Comparison of ENCODE assay signal across 8 cellular contexts in genomic region chr9:114348906-114349482, GRCh38. TPM values are rescaled to one million over a fixed set of nuclear protein-coding genes. Genes with fewer than 3 reads are reported as not detected.
A peak's percentile ranks its signal among the peaks of the same experiment; 100 is the strongest.
DNase-seq lines count a peak whose midpoint lies in the region; ATAC-seq, FAIRE-seq and TF ChIP-seq lines count a peak whose summit lies in the region.

No MANE protein-coding gene starts in this region.

- H3K27ac Mint-ChIP-seq in T-helper 17 cell (peak overlapping the region; percentile 94), astrocyte (ENCODE audit: unreplicated experiment) (peak overlapping the region; percentile 93)

- no peak for TF ChIP-seq CTCF in DND-41 (IDR thresholded peaks at IDR 0.05; ENCODE audit: borderline replicate concordance, extremely low read depth, low read length, poor library complexity, severe bottlenecking)
- no peak for TF ChIP-seq CTCF in astrocyte (IDR thresholded peaks at IDR 0.05; ENCODE audit: insufficient read depth, low read depth, low read length)

- H3K4me2 ChIP-seq in DND-41 (ENCODE audit: insufficient read depth, low read length): no peak overlapping the region
- peak overlapping the region; percentile 70 for H3K4me2 ChIP-seq in astrocyte (ENCODE audit: low read length)

- peak; percentile 80 for FAIRE-seq in astrocyte (lab: Jason Lieb, UNC)

- ATAC-seq in DND-41 (ENCODE audit: insufficient read depth, low read depth) (peak; percentile 91), GM21526 (IDR thresholded peaks at IDR 0.05; ENCODE audit: low FRiP score, unreplicated experiment) (peak; percentile 70), T-helper 17 cell (peak; percentile 82)

- peak; percentile 85 for DNase-seq in DND-41
- DNase-seq in HT-29 (ENCODE audit: low spot score): peak; percentile 6
- DNase-seq in T-helper 17 cell: peak in 2 of 3 donors; percentile 32 to 55
- DNase-seq in astrocyte (ENCODE audit: low read depth): peak; percentile 99
- DNase-seq in iris pigment epithelial cell (ENCODE audit: low read depth): peak; percentile 99
- peak; percentile 69 for DNase-seq in stimulated activated CD4-positive, alpha-beta T cell treated with anti-CD3 and anti-CD28 coated beads, Interleukin-2, amount 100 ng/mL, for 4 hours (ENCODE audit: low read depth)
- DNase-seq in NCI-H510A treated with DMSO at 0.1 percent for 48 hours (lab: John Stamatoyannopoulos, UW): no peak

- no peaks in the 10 kb centered on the region for H3K27me3 ChIP-seq in DND-41 (ENCODE audit: insufficient read depth, low read length, poor library complexity)
- H3K27me3 ChIP-seq in astrocyte (ENCODE audit: insufficient read depth, low read length): no peaks in the 10 kb centered on the region

- H3K27me3 Mint-ChIP-seq in T-helper 17 cell: no peaks in the 10 kb centered on the region
- H3K27me3 Mint-ChIP-seq in astrocyte (ENCODE audit: low read depth, unreplicated experiment): no peaks in the 10 kb centered on the region

- H4K20me1 ChIP-seq in DND-41 (ENCODE audit: insufficient read depth, low read length) (0 out of 2 replicates have a peak, but pooled peaks cover 3% of the 10 kb centered on the region), astrocyte (ENCODE audit: insufficient read depth, low read length) (no peaks in the 10 kb centered on the region)

- H3K36me3 Mint-ChIP-seq in T-helper 17 cell (ENCODE audit: low read depth): peaks cover 14% of the 10 kb centered on the region
- H3K36me3 Mint-ChIP-seq in astrocyte (ENCODE audit: low read depth, unreplicated experiment): peaks cover 36% of the 10 kb centered on the region

- H3K79me2 ChIP-seq in DND-41 (ENCODE audit: insufficient read depth, low read length): no peaks in the 10 kb centered on the region
- no peaks in the 10 kb centered on the region for H3K79me2 ChIP-seq in astrocyte (ENCODE audit: insufficient read depth, low read length)

- H3K4me1 ChIP-seq in DND-41 (ENCODE audit: insufficient read depth, low read length): peaks cover 20% of the 10 kb centered on the region
- H3K4me1 ChIP-seq in astrocyte (ENCODE audit: insufficient read depth, low read length): peaks cover 15% of the 10 kb centered on the region

- H3K4me3 Mint-ChIP-seq in T-helper 17 cell (peak overlapping the region; percentile 75), astrocyte (ENCODE audit: unreplicated experiment) (peak overlapping the region; percentile 42)

- no peak overlapping the region for H2AFZ ChIP-seq in DND-41 (ENCODE audit: low read depth, low read length)
- H2AFZ ChIP-seq in astrocyte (ENCODE audit: low read depth, low read length): peak overlapping the region; percentile 32

- H3K4me1 Mint-ChIP-seq in T-helper 17 cell (peaks cover 18% of the 10 kb centered on the region), astrocyte (ENCODE audit: low read depth, unreplicated experiment) (peaks cover 22% of the 10 kb centered on the region)

- H3K9me3 ChIP-seq in DND-41 (ENCODE audit: insufficient read depth, low read length, severe bottlenecking): no peaks in the 10 kb centered on the region
- H3K9me3 ChIP-seq in T-helper 17 cell (ENCODE audit: control insufficient read depth, low read length, poor library complexity, severe bottlenecking): no peaks in the 10 kb centered on the region
- no peaks in the 10 kb centered on the region for H3K9me3 ChIP-seq in astrocyte (ENCODE audit: insufficient read depth, low read depth, low read length)

- H3K4me3 ChIP-seq in DND-41 (ENCODE audit: low read depth in 1 of 2, low read length in 2 of 2) (no peak overlapping the region), astrocyte (ENCODE audit: insufficient read depth, low read depth, low read length) (no peak overlapping the region)

- no peaks in the 10 kb centered on the region for H3K9me3 Mint-ChIP-seq in astrocyte (ENCODE audit: unreplicated experiment)

- H3K9ac ChIP-seq in DND-41 (ENCODE audit: low read depth, low read length) (peak overlapping the region; percentile 25; the same call in 1 of the 2 replicates), astrocyte (ENCODE audit: low read length) (peak overlapping the region; percentile 60)

- H3K27ac ChIP-seq in DND-41 (ENCODE audit: low read length) (peak overlapping the region; percentile 63), astrocyte (ENCODE audit: low read depth, low read length) (peak overlapping the region; percentile 74)

- H3K36me3 ChIP-seq in DND-41 (ENCODE audit: insufficient read depth, low read length) (peaks cover 89% of the 10 kb centered on the region), astrocyte (ENCODE audit: insufficient read depth, low read length) (peaks cover 16% of the 10 kb centered on the region)

RNA-seq across cellular contexts. Expression of gene ORM2, which starts 19.3 kb away (rescaled TPM):
- not detected in 2 replicates for total RNA-seq in HT-29 (2014; rRNA removed; shearing (Covaris generic))
- total RNA-seq in T-helper 17 cell: not detected
- total RNA-seq in astrocyte: not detected in 2 replicates

RNA-seq across cellular contexts. Expression of gene ORM1, which starts 26.1 kb away (rescaled TPM):
- not detected in 2 replicates for total RNA-seq in HT-29 (2014; rRNA removed; shearing (Covaris generic))
- total RNA-seq in T-helper 17 cell: not detected
- not detected in 2 replicates for total RNA-seq in astrocyte

RNA-seq across cellular contexts. Expression of gene AKNA, which starts 38.8 kb away (rescaled TPM):
- 6.1 and 7.8 TPM in 2 replicates for total RNA-seq in HT-29 (2014; rRNA removed; shearing (Covaris generic))
- total RNA-seq in T-helper 17 cell (100 to 1,000 TPM; 263 to 323 TPM), astrocyte (16.0 and 16.4 TPM in 2 replicates)

Comparison
In these comparisons a context has a peak if more than half of its experiments do, and no peak if none do; other contexts are left out.
1. RNA of gene AKNA, which starts 38.8 kb away (total RNA-seq): 263 to 323 TPM in T-helper 17 cell; 16.0 to 16.4 TPM in astrocyte and 6.1 to 7.8 TPM in HT-29; every median in the first group is over 10 times any median in the second.
2. Peak in every context shown above with its lines, with median percentiles within 50 percentile points of each other: ATAC-seq.